In the genomic region with DNA sequence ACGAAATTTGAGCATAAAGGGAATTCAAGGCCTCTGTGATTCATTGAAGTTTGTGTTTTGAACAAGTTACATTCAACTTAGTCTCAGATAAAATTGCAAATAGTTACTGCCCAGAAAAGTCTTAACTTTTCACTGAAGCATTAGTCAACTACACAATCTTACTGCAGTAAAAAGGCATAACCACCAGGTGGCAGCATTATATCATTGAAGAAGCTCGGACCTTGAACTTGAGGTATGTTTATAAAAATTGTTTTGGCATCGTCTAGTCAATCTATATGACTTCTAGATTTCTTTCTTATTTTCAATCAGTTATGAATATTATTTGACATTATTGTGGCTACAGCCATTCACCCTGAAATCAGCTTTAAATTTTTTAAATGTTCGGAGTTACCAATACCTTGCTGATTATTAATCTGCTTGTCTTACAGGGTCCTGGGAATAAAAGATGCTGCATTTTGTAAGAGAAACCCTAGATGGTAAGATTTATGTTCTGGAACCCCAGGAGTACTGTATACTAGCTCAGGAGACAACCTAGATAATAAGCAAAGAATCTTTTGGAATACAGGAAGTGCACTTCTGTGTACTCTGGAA, we compare ENCODE assay signal across 1 cellular context.
A peak's percentile ranks its signal among the peaks of the same experiment; 100 is the strongest.
TF ChIP-seq lines count a peak whose summit lies in the region.

No MANE protein-coding gene starts in this region.

TF ChIP-seq in IMR-90, 13 proteins besides CTCF, POLR2A, EP300 and RAD21:
- TF ChIP-seq SMC3 (IDR thresholded peaks at IDR 0.05; ENCODE audit: low read depth, low read length) (peak; percentile 92), CHD1 (IDR thresholded peaks at IDR 0.05; ENCODE audit: low read depth, low read length) (no peak), FOS (IDR thresholded peaks at IDR 0.05; ENCODE audit: low read depth, low read length) (no peak)
